In genomic region chr3:15205482-15205933, GRCh38 we compare ENCODE assay signal across 8 cellular contexts. TPM values are rescaled to one million over a fixed set of nuclear protein-coding genes. Genes with fewer than 3 reads are reported as not detected.
A peak's percentile ranks its signal among the peaks of the same experiment; 100 is the strongest.
DNase-seq lines count a peak whose midpoint lies in the region; ATAC-seq and TF ChIP-seq lines count a peak whose summit lies in the region.

No MANE protein-coding gene starts in this region.

- peak overlapping the region; percentile 87 for H2AFZ ChIP-seq in DND-41 (ENCODE audit: low read depth, low read length)

- WGBS in esophagus squamous epithelium, 2 donors = 3 to 6% methylated on average over 3 of the region's 3 CpGs

- H3K27ac ChIP-seq in DND-41 (ENCODE audit: low read length) = peak overlapping the region; percentile 75
- H3K27ac ChIP-seq in SJCRH30 = no peak overlapping the region
- peak overlapping the region; percentile 94 to 100 (median 98) for H3K27ac ChIP-seq in esophagus squamous epithelium

- no peak for DNase-seq in DND-41
- DNase-seq in SJCRH30 = no peak
- no peak for DNase-seq in esophagus squamous epithelium (lab: John Stamatoyannopoulos, UW)
- DNase-seq in progenitor cell of endocrine pancreas (ENCODE audit: low spot score, unreplicated experiment) = no peak
- DNase-seq in KG1 (lab: John Stamatoyannopoulos, UW) = no peak
- DNase-seq in anterior cingulate cortex (lab: John Stamatoyannopoulos, UW) = no peak
- DNase-seq in central memory CD4-positive, alpha-beta T cell = no peak
- no peak for DNase-seq in A172 (ENCODE audit: low spot score)

- no peak for ATAC-seq in DND-41 (ENCODE audit: insufficient read depth, low read depth)

- H3K4me2 ChIP-seq in DND-41 (ENCODE audit: insufficient read depth, low read length) = peak overlapping the region; percentile 92

- peaks cover 2% of the 10 kb centered on the region for H3K36me3 Mint-ChIP-seq in progenitor cell of endocrine pancreas (ENCODE audit: insufficient read depth)

- H3K27ac Mint-ChIP-seq in progenitor cell of endocrine pancreas = peak overlapping the region; percentile 98

- H3K4me3 Mint-ChIP-seq in progenitor cell of endocrine pancreas (ENCODE audit: low read depth) = peak overlapping the region; percentile 80

- peaks cover 18% of the 10 kb centered on the region for H3K36me3 ChIP-seq in DND-41 (ENCODE audit: insufficient read depth, low read length)
- no peaks in the 10 kb centered on the region for H3K36me3 ChIP-seq in SJCRH30
- peaks cover 0 to 20% (median 0%) of the 10 kb centered on the region in 3 donors for H3K36me3 ChIP-seq in esophagus squamous epithelium

- TF ChIP-seq CTCF in DND-41 (IDR thresholded peaks at IDR 0.05; ENCODE audit: borderline replicate concordance, extremely low read depth, low read length, poor library complexity, severe bottlenecking) = no peak
- TF ChIP-seq CTCF in esophagus squamous epithelium (IDR thresholded peaks at IDR 0.05) = no peak
- no peak for TF ChIP-seq CTCF in progenitor cell of endocrine pancreas (IDR thresholded peaks at IDR 0.05; ENCODE audit: unreplicated experiment)

- intact Hi-C loops in esophagus squamous epithelium (cut with DNase I) = loop anchor here (10.0 kb wide), 1 partner anchor 101 kb away; no protein-coding TSS in a partner anchor

- H3K9me3 Mint-ChIP-seq in progenitor cell of endocrine pancreas (ENCODE audit: low read depth) = no peaks in the 10 kb centered on the region

- H3K4me3 ChIP-seq in DND-41 (ENCODE audit: low read depth in 1 of 2, low read length in 2 of 2) = peak overlapping the region; percentile 67 to 95; a peak in 3 of 4 replicates
- H3K4me3 ChIP-seq in SJCRH30 = peak overlapping the region; percentile 90
- peak overlapping the region; percentile 75 to 98 (median 94) for H3K4me3 ChIP-seq in esophagus squamous epithelium

- peaks cover 16% of the 10 kb centered on the region; the same call in 1 of the 2 replicates for H4K20me1 ChIP-seq in DND-41 (ENCODE audit: insufficient read depth, low read length)

- H3K27me3 ChIP-seq in DND-41 (ENCODE audit: insufficient read depth, low read length, poor library complexity) (no peaks in the 10 kb centered on the region), SJCRH30 (no peaks in the 10 kb centered on the region), esophagus squamous epithelium (no peaks in the 10 kb centered on the region)

- no peaks in the 10 kb centered on the region for H3K9me3 ChIP-seq in DND-41 (ENCODE audit: insufficient read depth, low read length, severe bottlenecking)
- H3K9me3 ChIP-seq in SJCRH30 (replicated peaks) = no peaks in the 10 kb centered on the region
- no peaks in the 10 kb centered on the region for H3K9me3 ChIP-seq in esophagus squamous epithelium

- TF ChIP-seq POLR2A in esophagus squamous epithelium (IDR thresholded peaks at IDR 0.05) = no peak

- peaks cover 40% of the 10 kb centered on the region for H3K4me1 ChIP-seq in DND-41 (ENCODE audit: insufficient read depth, low read length)
- 0 out of 2 replicates have a peak, but pooled peaks cover 3% of the 10 kb centered on the region for H3K4me1 ChIP-seq in SJCRH30
- H3K4me1 ChIP-seq in esophagus squamous epithelium = peaks cover 0 to 38% (median 15%) of the 10 kb centered on the region in 3 donors

- H3K79me2 ChIP-seq in DND-41 (ENCODE audit: insufficient read depth, low read length) = peaks cover 47% of the 10 kb centered on the region

- H3K27me3 Mint-ChIP-seq in progenitor cell of endocrine pancreas = no peaks in the 10 kb centered on the region

- H3K9ac ChIP-seq in DND-41 (ENCODE audit: low read depth, low read length) = peak overlapping the region; percentile 90

- H3K4me1 Mint-ChIP-seq in progenitor cell of endocrine pancreas (ENCODE audit: low read depth) = peaks cover 18% of the 10 kb centered on the region

RNA-seq across cellular contexts. Expression of gene CAPN7, which starts 0.5 kb away (rescaled TPM):
- 33.8 and 35.8 TPM in 2 replicates for total RNA-seq in SJCRH30 (2014; rRNA removed; shearing (Covaris generic))
- 10 to 100 TPM; 20.7 to 52.5 (median 27.0) TPM for total RNA-seq in esophagus squamous epithelium
- 46.3 and 49.2 TPM in 2 replicates for total RNA-seq in progenitor cell of endocrine pancreas
- 35.3 and 39.4 TPM in 2 replicates for total RNA-seq in A172 (2014; rRNA removed; shearing (Covaris generic))
